Comparison of ENCODE assay signal across 8 cellular contexts in the genomic region with DNA sequence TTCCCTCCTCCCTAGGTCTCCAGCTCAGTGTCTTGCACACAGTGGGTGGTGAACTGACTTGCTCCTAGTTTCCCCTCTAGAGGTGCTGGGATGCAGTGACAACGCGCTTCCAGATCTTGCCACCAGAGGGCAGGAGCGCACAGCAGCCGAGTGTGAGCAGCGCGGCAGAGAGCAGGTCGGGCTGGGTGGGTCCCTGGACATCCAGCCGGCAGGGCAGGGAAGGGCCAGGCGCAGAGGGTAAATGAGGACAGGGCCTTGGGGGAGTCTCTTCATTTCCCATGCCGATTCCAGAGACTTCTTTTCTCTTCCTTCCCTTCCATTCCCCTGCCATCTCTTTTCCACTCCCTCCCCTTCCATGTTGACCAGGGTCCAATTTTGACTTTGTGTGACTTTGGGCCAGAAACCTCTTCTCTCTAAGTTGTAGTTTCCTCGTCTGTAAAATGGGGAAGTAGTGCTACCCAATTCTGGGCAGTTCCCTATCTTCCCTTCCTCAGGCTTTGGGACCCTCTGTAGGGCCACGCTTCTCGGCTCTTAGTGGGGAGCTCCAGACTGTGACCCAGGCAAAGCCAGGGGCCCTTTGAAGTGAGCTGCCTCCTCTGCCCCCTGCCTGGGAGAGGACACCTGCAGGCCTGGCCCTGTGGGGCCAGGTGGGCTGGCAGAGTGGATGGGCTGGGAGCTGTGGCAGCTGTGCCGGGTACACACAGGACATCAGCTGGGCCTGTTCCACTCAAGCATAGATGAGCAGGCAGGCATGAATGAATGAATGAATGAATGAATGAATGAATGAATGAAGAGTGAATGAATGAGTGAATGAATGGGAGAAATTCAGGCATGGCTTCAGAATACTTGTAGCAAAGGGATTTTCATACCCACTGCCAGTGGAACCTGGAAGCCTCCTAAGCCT. TPM values are rescaled to one million over a fixed set of nuclear protein-coding genes. Genes with fewer than 3 reads are reported as not detected.
DNase-seq lines count a peak whose midpoint lies in the region; ATAC-seq and TF ChIP-seq lines count a peak whose summit lies in the region.

No MANE protein-coding gene starts in this region.

- intact Hi-C loops in dorsolateral prefrontal cortex (cut with DNase I) = no loop called here

- H3K4me3 ChIP-seq in BLaER1 (peak overlapping the region; percentile 55), dorsolateral prefrontal cortex (peak overlapping the region in 15 of 59 donors; percentile 8 to 36 (median 22)), lung (no peak overlapping the region)

- H3K27me3 ChIP-seq in BLaER1 (no peaks in the 10 kb centered on the region), dorsolateral prefrontal cortex (no peaks in the 10 kb centered on the region), lung (ENCODE audit: control insufficient read depth, insufficient read depth) (no peaks in the 10 kb centered on the region)

- H3K9ac ChIP-seq in BLaER1 = peak overlapping the region; percentile 52

- H4K20me1 ChIP-seq in BLaER1 = no peaks in the 10 kb centered on the region

- H3K4me1 ChIP-seq in BLaER1 (peaks cover 81% of the 10 kb centered on the region), lung (ENCODE audit: control insufficient read depth in 2 of 2, insufficient read depth in 2 of 2, low read length in 2 of 2) (peaks cover 0 to 4% of the 10 kb centered on the region in 2 donors)

- 19 to 20% methylated on average over 14 of the region's 14 CpGs for WGBS in lung, 2 donors

- H3K27ac ChIP-seq in BLaER1 (peak overlapping the region; percentile 68), dorsolateral prefrontal cortex (no peak overlapping the region), lung (ENCODE audit: low read depth in 1 of 2, low read length in 1 of 2) (peak overlapping the region in 1 of 2 donors; percentile 18)

- ATAC-seq in HG03354 (IDR thresholded peaks at IDR 0.05; ENCODE audit: poor library complexity, severe bottlenecking, unreplicated experiment) = peak; percentile 92
- ATAC-seq in lung (ENCODE audit: insufficient read depth, low FRiP score) = peak; percentile 81

- TF ChIP-seq CTCF in dorsolateral prefrontal cortex (IDR thresholded peaks at IDR 0.05 in 54 of 56, conservative IDR thresholded peaks at IDR 0.05 in 2 of 56; ENCODE audit: low read depth in 1 of 56, partially characterized antibody in 56 of 56) (peak; percentile 60 to 98 (median 92)), lung (IDR thresholded peaks at IDR 0.05; ENCODE audit: control extremely low read depth, extremely low read depth) (peak; percentile 97)

- no peaks in the 10 kb centered on the region for H3K9me3 ChIP-seq in BLaER1
- no peaks in the 10 kb centered on the region for H3K9me3 ChIP-seq in lung (ENCODE audit: control insufficient read depth in 2 of 2, insufficient read depth in 1 of 2, low read length in 1 of 2)

- DNase-seq in GM19238 (ENCODE audit: insufficient read length, low spot score) (peak; percentile 83), NCI-H69 (lab: John Stamatoyannopoulos, UW) (peak; percentile 70), dorsolateral prefrontal cortex (peak; percentile 70 to 89 (median 82)), lung (ENCODE audit: low spot score) (peak; percentile 84)
- DNase-seq in activated CD4-positive, alpha-beta T cell treated with anti-CD3 and anti-CD28 coated beads, Interleukin-2, amount 50 U/mL, for 4 hours = peak; percentile 79 to 85
- peak; percentile 70 for DNase-seq in stimulated activated CD8-positive, alpha-beta memory T cell treated with anti-CD3 and anti-CD28 coated beads, Interleukin-12 subunit alpha, Interleukin-12 subunit beta, amount 100 ng/mL, for 1 hour (ENCODE audit: low read depth)

- peak overlapping the region; percentile 91 for H3K4me2 ChIP-seq in BLaER1

- H3K36me3 ChIP-seq in BLaER1 (no peaks in the 10 kb centered on the region), lung (ENCODE audit: control insufficient read depth in 2 of 2, insufficient read depth in 2 of 2, low read length in 2 of 2) (no peaks in the 10 kb centered on the region)

RNA-seq across cellular contexts. Expression of a gene that starts 43.3 kb away (rescaled TPM):
- 10 to 100 TPM in 119 of 120 experiments, 1 to 10 TPM in 1; 9.0 to 34.9 (median 19.6) TPM for total RNA-seq in dorsolateral prefrontal cortex
- 10 to 100 TPM; 20.5 to 46.3 TPM for total RNA-seq in lung
- polyA plus RNA-seq in lung = 1 to 10 TPM; 6.1 to 9.2 TPM
